ENCODE assay signal across 13 cellular contexts in genomic region chr15:74392402-74392876, GRCh38. TPM values are rescaled to one million over a fixed set of nuclear protein-coding genes. Genes with fewer than 3 reads are reported as not detected.
DNase-seq lines count a peak whose midpoint lies in the region; ATAC-seq and TF ChIP-seq lines count a peak whose summit lies in the region.
"Had no signal": no experiment of that assay in that cellular context is flagged by ENCODE, and none has a peak within 500 bp of the region (broad histone marks: within the 10 kb centered on the region; RNA-seq: fewer than 3 reads in every experiment).

No MANE protein-coding gene starts in this region.

- no peak for ATAC-seq in activated naive CD4-positive, alpha-beta T cell treated with anti-CD3 and anti-CD28 coated beads, Interleukin-2, amount 50 U/mL, for 72 hours
- no peak for ATAC-seq in activated naive CD8-positive, alpha-beta T cell treated with anti-CD3 and anti-CD28 coated beads, Interleukin-2, amount 10 ng/mL, durations not matched to agents 7 days and 5 days (ENCODE audit: low read depth)
- ATAC-seq in HG03135 (IDR thresholded peaks at IDR 0.05; ENCODE audit: unreplicated experiment) (no peak), HG02973 (IDR thresholded peaks at IDR 0.05; ENCODE audit: unreplicated experiment) (no peak)
- ATAC-seq: naive thymus-derived CD4-positive, alpha-beta T cell had no signal

- WGBS in testis, 2 donors = 42 to 51% methylated on average over 9 of the region's 9 CpGs

- no peaks in the 10 kb centered on the region for H3K27me3 ChIP-seq in testis
- H3K27me3 ChIP-seq: breast epithelium had no signal

- peaks cover 9% of the 10 kb centered on the region for H3K4me1 ChIP-seq in testis
- H3K4me1 ChIP-seq: breast epithelium had no signal

- H3K9me3 Mint-ChIP-seq in activated naive CD4-positive, alpha-beta T cell treated with anti-CD3 and anti-CD28 coated beads, Interleukin-2, amount 50 U/mL, for 72 hours = no peaks in the 10 kb centered on the region
- H3K9me3 Mint-ChIP-seq in activated naive CD8-positive, alpha-beta T cell treated with anti-CD3 and anti-CD28 coated beads, Interleukin-2, amount 10 ng/mL, durations not matched to agents 7 days and 5 days = no peaks in the 10 kb centered on the region
- H3K9me3 Mint-ChIP-seq: naive thymus-derived CD4-positive, alpha-beta T cell had no signal

- peaks cover 51% of the 10 kb centered on the region for H3K4me1 Mint-ChIP-seq in activated naive CD8-positive, alpha-beta T cell treated with anti-CD3 and anti-CD28 coated beads, Interleukin-2, amount 10 ng/mL, durations not matched to agents 7 days and 5 days

- no peak for TF ChIP-seq POLR2A in testis (IDR thresholded peaks at IDR 0.05)

- H3K27ac ChIP-seq in testis = no peak overlapping the region
- H3K27ac ChIP-seq: breast epithelium, epithelial cell of prostate, PC-9 had no signal

- no peaks in the 10 kb centered on the region for H3K36me3 ChIP-seq in testis (ENCODE audit: low read depth, missing control alignments)
- H3K36me3 ChIP-seq: breast epithelium had no signal

- H3K9me3 ChIP-seq in testis = no peaks in the 10 kb centered on the region
- H3K9me3 ChIP-seq: breast epithelium had no signal

- intact Hi-C loops in testis (cut with DNase I; ENCODE audit: low total_unique reads) = no loop called here

- H3K4me3 Mint-ChIP-seq in activated naive CD8-positive, alpha-beta T cell treated with anti-CD3 and anti-CD28 coated beads, Interleukin-2, amount 10 ng/mL, durations not matched to agents 7 days and 5 days = no peak overlapping the region
- H3K4me3 Mint-ChIP-seq: naive thymus-derived CD4-positive, alpha-beta T cell had no signal

- no peak for TF ChIP-seq CTCF in testis (IDR thresholded peaks at IDR 0.05)

- H3K27me3 Mint-ChIP-seq in activated naive CD8-positive, alpha-beta T cell treated with anti-CD3 and anti-CD28 coated beads, Interleukin-2, amount 10 ng/mL, durations not matched to agents 7 days and 5 days = no peaks in the 10 kb centered on the region
- H3K27me3 Mint-ChIP-seq: naive thymus-derived CD4-positive, alpha-beta T cell had no signal

- DNase-seq in activated naive CD4-positive, alpha-beta T cell treated with anti-CD3 and anti-CD28 coated beads, Interleukin-2, amount 50 U/mL, for 72 hours (ENCODE audit: low spot score in 2 of 2) = no peak
- no peak for DNase-seq in activated naive CD4-positive, alpha-beta T cell treated with Interleukin-2 at 50 U/mL for 16 hours
- no peak for DNase-seq in activated naive CD8-positive, alpha-beta T cell treated with anti-CD3 and anti-CD28 coated beads, Interleukin-2, amount 10 ng/mL, durations not matched to agents 7 days and 5 days
- DNase-seq in iris pigment epithelial cell (ENCODE audit: low read depth) (peak; percentile 44), testis (peak; percentile 76)
- no peak for DNase-seq in stimulated activated naive CD4-positive, alpha-beta T cell treated with Interleukin-2 at 50 U/mL for 16 hours (lab: John Stamatoyannopoulos, UW)
- DNase-seq: Kasumi-1; naive thymus-derived CD4-positive, alpha-beta T cell; PC-9 had no signal

- H3K27ac Mint-ChIP-seq in activated naive CD4-positive, alpha-beta T cell treated with anti-CD3 and anti-CD28 coated beads, Interleukin-2, amount 50 U/mL, for 72 hours = peak overlapping the region; percentile 70 to 73
- peak overlapping the region; percentile 83 for H3K27ac Mint-ChIP-seq in activated naive CD8-positive, alpha-beta T cell treated with anti-CD3 and anti-CD28 coated beads, Interleukin-2, amount 10 ng/mL, durations not matched to agents 7 days and 5 days

- POLR2A ChIA-PET in activated naive CD8-positive, alpha-beta T cell treated with anti-CD3 and anti-CD28 coated beads, Interleukin-2, amount 10 ng/mL, durations not matched to agents 7 days and 5 days (lab: Charles Lee) = no interaction called here

- no peaks in the 10 kb centered on the region for H3K36me3 Mint-ChIP-seq in activated naive CD4-positive, alpha-beta T cell treated with anti-CD3 and anti-CD28 coated beads, Interleukin-2, amount 50 U/mL, for 72 hours
- no peaks in the 10 kb centered on the region for H3K36me3 Mint-ChIP-seq in activated naive CD8-positive, alpha-beta T cell treated with anti-CD3 and anti-CD28 coated beads, Interleukin-2, amount 10 ng/mL, durations not matched to agents 7 days and 5 days
- H3K36me3 Mint-ChIP-seq: naive thymus-derived CD4-positive, alpha-beta T cell had no signal

- H3K4me3 ChIP-seq in testis = no peak overlapping the region
- H3K4me3 ChIP-seq: breast epithelium, PC-9 had no signal

RNA-seq across cellular contexts. Expression of gene CYP11A1, which starts 25.0 kb away (rescaled TPM):
- total RNA-seq in activated naive CD4-positive, alpha-beta T cell treated with anti-CD3 and anti-CD28 coated beads, Interleukin-2, amount 50 U/mL, for 72 hours = under 1 TPM in 1 of 2 donors, not detected in 1; 0.59 TPM
- total RNA-seq in activated naive CD8-positive, alpha-beta T cell treated with anti-CD3 and anti-CD28 coated beads, Interleukin-2, amount 10 ng/mL, durations not matched to agents 7 days and 5 days = not detected
- total RNA-seq in testis = 10 to 100 TPM; 74.3 to 76.4 TPM
- 76.2 TPM for polyA plus RNA-seq in testis (ENCODE audit: insufficient read depth, low read depth, low replicate concordance)
- polyA plus RNA-seq: naive thymus-derived CD4-positive, alpha-beta T cell had no signal

RNA-seq across cellular contexts. Expression of gene SEMA7A, which starts 41.3 kb away (rescaled TPM):
- 10 to 100 TPM; 47.8 to 53.6 TPM for total RNA-seq in activated naive CD4-positive, alpha-beta T cell treated with anti-CD3 and anti-CD28 coated beads, Interleukin-2, amount 50 U/mL, for 72 hours
- 10 to 100 TPM; 15.2 to 15.8 TPM for total RNA-seq in activated naive CD8-positive, alpha-beta T cell treated with anti-CD3 and anti-CD28 coated beads, Interleukin-2, amount 10 ng/mL, durations not matched to agents 7 days and 5 days
- 100 to 1,000 TPM; 217 to 220 TPM for total RNA-seq in testis
- polyA plus RNA-seq in testis (ENCODE audit: insufficient read depth, low read depth, low replicate concordance) = 80.7 TPM
- polyA plus RNA-seq: naive thymus-derived CD4-positive, alpha-beta T cell had no signal

Comparison
In these comparisons a context has a peak if more than half of its experiments do, and no peak if none do; other contexts are left out.
1. DNase-seq: peak in iris pigment epithelial cell (single experiment) and testis (single experiment); none in activated naive CD4-positive, alpha-beta T cell treated with anti-CD3 and anti-CD28 coated beads, Interleukin-2, amount 50 U/mL, for 72 hours (0 of 2), activated naive CD4-positive, alpha-beta T cell treated with Interleukin-2 at 50 U/mL for 16 hours (single experiment), activated naive CD8-positive, alpha-beta T cell treated with anti-CD3 and anti-CD28 coated beads, Interleukin-2, amount 10 ng/mL, durations not matched to agents 7 days and 5 days (single experiment) and stimulated activated naive CD4-positive, alpha-beta T cell treated with Interleukin-2 at 50 U/mL for 16 hours (single experiment).
2. RNA of gene CYP11A1, which starts 25.0 kb away (total RNA-seq): 74.3 to 76.4 TPM in testis; 0.59 TPM in activated naive CD4-positive, alpha-beta T cell treated with anti-CD3 and anti-CD28 coated beads, Interleukin-2, amount 50 U/mL, for 72 hours and not detected in activated naive CD8-positive, alpha-beta T cell treated with anti-CD3 and anti-CD28 coated beads, Interleukin-2, amount 10 ng/mL, durations not matched to agents 7 days and 5 days; every median in the first group is over 10 times any median in the second.